Comparison of ENCODE assay signal across 8 cellular contexts in the genomic region with DNA sequence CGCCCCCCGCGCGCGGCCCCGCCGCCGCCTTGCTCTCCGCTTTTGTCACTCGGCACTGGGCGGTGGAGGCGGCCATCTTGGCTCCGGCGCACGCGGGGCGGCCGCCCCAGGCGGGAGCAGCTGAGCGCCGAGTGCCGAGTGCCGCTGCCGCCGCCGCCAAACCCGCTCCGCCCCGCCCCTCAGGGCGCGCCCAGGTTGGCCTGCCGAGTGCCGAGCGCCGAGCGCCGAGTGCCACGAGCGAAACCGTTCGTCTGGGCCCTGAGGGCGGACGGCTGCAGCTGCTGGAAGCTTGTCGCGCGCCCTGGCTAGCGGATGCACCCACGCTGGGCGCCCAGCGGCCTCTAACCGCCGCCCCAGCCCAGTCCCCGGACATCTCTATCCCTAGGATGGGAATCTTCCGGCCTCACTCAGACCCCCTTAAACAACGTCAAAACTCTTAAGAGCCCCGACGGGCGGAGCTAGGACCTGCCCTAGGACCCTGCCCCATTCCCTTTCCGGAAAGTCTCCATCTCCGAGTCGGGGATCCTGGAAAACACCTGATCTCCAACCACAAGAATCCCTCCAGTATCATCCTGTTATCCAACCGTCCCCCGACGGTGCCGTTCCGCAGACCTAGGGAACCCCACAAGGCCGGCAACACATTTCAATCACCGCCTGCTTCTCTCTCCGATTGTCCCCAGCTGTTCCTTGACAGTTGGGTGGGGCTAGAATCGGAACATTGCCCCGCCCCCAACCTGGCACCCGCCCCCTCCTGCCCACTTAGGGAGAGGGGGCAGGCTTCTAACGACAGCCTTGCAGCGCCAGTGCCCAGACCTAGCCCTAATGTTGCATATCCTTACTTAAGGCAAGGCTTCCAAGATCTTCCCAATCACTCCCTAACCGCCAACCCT. TPM values are rescaled to one million over a fixed set of nuclear protein-coding genes. Genes with fewer than 3 reads are reported as not detected.
DNase-seq lines count a peak whose midpoint lies in the region; ATAC-seq and TF ChIP-seq lines count a peak whose summit lies in the region.

No MANE protein-coding gene starts in this region.

- H3K9ac ChIP-seq in subcutaneous abdominal adipose tissue (ENCODE audit: low read length in 5 of 5) = peak overlapping the region in 4 of 5 donors; percentile 70 to 84 (median 82)

- CTCF ChIA-PET in activated naive CD4-positive, alpha-beta T cell treated with anti-CD3 and anti-CD28 coated beads for 36 hours (lab: Charles Lee) = interaction anchor here (0.5 to 1.8 kb wide), 5 partner anchors 14 to 1571 kb away, joined by 3 to 11 read pairs (median 4); partner anchors contain the start of genes AKAP8L and RASAL3

- intact Hi-C loops in activated naive CD4-positive, alpha-beta T cell treated with anti-CD3 and anti-CD28 coated beads for 36 hours (cut with micrococcal nuclease) = loop anchor here (1.0 to 5.0 kb wide), 5 partner anchors 14 to 124 kb away; partner anchors contain the start of gene AKAP8

- 1 to 3% methylated on average over 5 to 11 of the region's 75 CpGs for WGBS in gastroesophageal sphincter (ENCODE audit: low coverage in 1 of 2), 2 donors

- H3K27ac ChIP-seq in gastroesophageal sphincter (peak overlapping the region; percentile 58 to 98 (median 94)), subcutaneous abdominal adipose tissue (ENCODE audit: low read depth, low read length) (peak overlapping the region; percentile 76)

- H3K36me3 ChIP-seq in MG63 (peaks cover 42% of the 10 kb centered on the region), gastroesophageal sphincter (peaks cover 0 to 30% of the 10 kb centered on the region in 2 donors), subcutaneous abdominal adipose tissue (ENCODE audit: control insufficient read depth in 5 of 5, insufficient read depth in 5 of 5, low read length in 5 of 5) (peaks cover 0 to 19% (median 9%) of the 10 kb centered on the region in 5 donors)

- peaks cover 10% of the 10 kb centered on the region for H3K36me3 Mint-ChIP-seq in activated naive CD4-positive, alpha-beta T cell treated with anti-CD3 and anti-CD28 coated beads for 36 hours (ENCODE audit: low read depth)

- H3K4me3 ChIP-seq in MG63 (peak overlapping the region; percentile 55), gastroesophageal sphincter (peak overlapping the region; percentile 35 to 92), subcutaneous abdominal adipose tissue (ENCODE audit: low read depth in 1 of 5, low read length in 5 of 5) (peak overlapping the region; percentile 74 to 89 (median 83))

- peak; percentile 37 to 42 for TF ChIP-seq POLR2A in gastroesophageal sphincter (IDR thresholded peaks at IDR 0.05)

- no peak for TF ChIP-seq EP300 in gastroesophageal sphincter (IDR thresholded peaks at IDR 0.05)

- peak overlapping the region; percentile 95 for H3K4me3 Mint-ChIP-seq in activated naive CD4-positive, alpha-beta T cell treated with anti-CD3 and anti-CD28 coated beads for 36 hours

- ATAC-seq in GM21717 (IDR thresholded peaks at IDR 0.05; ENCODE audit: unreplicated experiment) (peak; percentile 44), gastroesophageal sphincter (peak; percentile 90)

- H3K27ac Mint-ChIP-seq in activated naive CD4-positive, alpha-beta T cell treated with anti-CD3 and anti-CD28 coated beads for 36 hours = peak overlapping the region; percentile 90

- no peaks in the 10 kb centered on the region for H3K9me3 Mint-ChIP-seq in activated naive CD4-positive, alpha-beta T cell treated with anti-CD3 and anti-CD28 coated beads for 36 hours

- H3K9me3 ChIP-seq in MG63 = no peaks in the 10 kb centered on the region
- H3K9me3 ChIP-seq in gastroesophageal sphincter = no peaks in the 10 kb centered on the region
- no peaks in the 10 kb centered on the region for H3K9me3 ChIP-seq in subcutaneous abdominal adipose tissue (ENCODE audit: control insufficient read depth in 5 of 5, low read length in 5 of 5)

- DNase-seq in DMS153 (lab: John Stamatoyannopoulos, UW) = peak; percentile 77
- DNase-seq in MG63 = peak; percentile 99
- DNase-seq in SK-MEL-5 (ENCODE audit: low read depth, low spot score) = peak; percentile 82
- peak; percentile 93 for DNase-seq in activated naive CD4-positive, alpha-beta T cell treated with anti-CD3 and anti-CD28 coated beads for 36 hours
- peak; percentile 55 for DNase-seq in non-pigmented ciliary epithelial cell (ENCODE audit: low read depth)

- no peak for TF ChIP-seq CTCF in gastroesophageal sphincter (IDR thresholded peaks at IDR 0.05)

- in situ Hi-C loops in SK-MEL-5 (cut with HindIII; ENCODE audit: low pct_unique_long_range_greater_than_20kb, low sequenced_read_pairs) = no loop called here

- peaks cover 29% of the 10 kb centered on the region for H3K4me1 Mint-ChIP-seq in activated naive CD4-positive, alpha-beta T cell treated with anti-CD3 and anti-CD28 coated beads for 36 hours (ENCODE audit: low read depth)

- H3K4me1 ChIP-seq in gastroesophageal sphincter = peaks cover 0 to 71% (median 31%) of the 10 kb centered on the region in 3 donors
- peaks cover 13 to 45% (median 41%) of the 10 kb centered on the region in 5 donors for H3K4me1 ChIP-seq in subcutaneous abdominal adipose tissue (ENCODE audit: control insufficient read depth in 5 of 5, insufficient read depth in 5 of 5, low read length in 5 of 5)

- H3K27me3 ChIP-seq in MG63 (no peaks in the 10 kb centered on the region), gastroesophageal sphincter (no peaks in the 10 kb centered on the region), subcutaneous abdominal adipose tissue (ENCODE audit: control insufficient read depth in 5 of 5, insufficient read depth in 4 of 5, low read length in 5 of 5) (no peaks in the 10 kb centered on the region)

- H3K27me3 Mint-ChIP-seq in activated naive CD4-positive, alpha-beta T cell treated with anti-CD3 and anti-CD28 coated beads for 36 hours (ENCODE audit: low read depth) = no peaks in the 10 kb centered on the region

RNA-seq across cellular contexts. Expression of gene AKAP8L, which starts 14.1 kb away (rescaled TPM):
- 83.8 and 108 TPM in 2 replicates for total RNA-seq in MG63 (2014; rRNA removed; shearing (Covaris generic); ENCODE audit: low replicate concordance)
- total RNA-seq in SK-MEL-5 (2014; rRNA removed; shearing (Covaris generic)) = 41.1 and 41.9 TPM in 2 replicates
- 28.5 and 33.8 TPM in 2 replicates for polyA plus RNA-seq in SK-MEL-5 (2015; cell fraction: cytosol; rRNA removed)
- polyA plus RNA-seq in SK-MEL-5 (2015; cell fraction: nucleus; rRNA removed) = 295 and 414 TPM in 2 replicates
- total RNA-seq in activated naive CD4-positive, alpha-beta T cell treated with anti-CD3 and anti-CD28 coated beads for 36 hours = 100 to 1,000 TPM; 127 to 140 TPM
- 100 to 1,000 TPM in 1 of 4 donors, 10 to 100 TPM in 3; 61.3 to 102 (median 70.1) TPM for total RNA-seq in gastroesophageal sphincter

RNA-seq across cellular contexts. Expression of gene WIZ, which starts 16.9 kb away (rescaled TPM):
- 18.0 and 24.3 TPM in 2 replicates for total RNA-seq in MG63 (2014; rRNA removed; shearing (Covaris generic); ENCODE audit: low replicate concordance)
- 3.4 and 3.6 TPM in 2 replicates for total RNA-seq in SK-MEL-5 (2014; rRNA removed; shearing (Covaris generic))
- polyA plus RNA-seq in SK-MEL-5 (2015; cell fraction: cytosol; rRNA removed) = 29.9 and 42.7 TPM in 2 replicates
- 29.9 and 64.8 TPM in 2 replicates for polyA plus RNA-seq in SK-MEL-5 (2015; cell fraction: nucleus; rRNA removed)
- total RNA-seq in activated naive CD4-positive, alpha-beta T cell treated with anti-CD3 and anti-CD28 coated beads for 36 hours = 10 to 100 TPM; 16.5 to 16.7 TPM
- 10 to 100 TPM; 24.4 to 94.6 (median 49.9) TPM for total RNA-seq in gastroesophageal sphincter

RNA-seq across cellular contexts. Expression of gene RASAL3, which starts 31.5 kb away (rescaled TPM):
- 0.25 TPM in 1 of 2 replicates, not detected in the other for total RNA-seq in MG63 (2014; rRNA removed; shearing (Covaris generic); ENCODE audit: low replicate concordance)
- total RNA-seq in SK-MEL-5 (2014; rRNA removed; shearing (Covaris generic)) = not detected in 2 replicates
- not detected in 2 replicates for polyA plus RNA-seq in SK-MEL-5 (2015; cell fraction: cytosol; rRNA removed)
- not detected in 2 replicates for polyA plus RNA-seq in SK-MEL-5 (2015; cell fraction: nucleus; rRNA removed)
- 10 to 100 TPM; 63.2 to 66.2 TPM for total RNA-seq in activated naive CD4-positive, alpha-beta T cell treated with anti-CD3 and anti-CD28 coated beads for 36 hours
- total RNA-seq in gastroesophageal sphincter = 1 to 10 TPM; 1.3 to 3.1 (median 2.1) TPM

RNA-seq across cellular contexts. Expression of gene PGLYRP2, which starts 46.4 kb away (rescaled TPM):
- not detected in 2 replicates for total RNA-seq in MG63 (2014; rRNA removed; shearing (Covaris generic); ENCODE audit: low replicate concordance)
- total RNA-seq in SK-MEL-5 (2014; rRNA removed; shearing (Covaris generic)) = not detected in 2 replicates
- polyA plus RNA-seq in SK-MEL-5 (2015; cell fraction: cytosol; rRNA removed) = not detected in 2 replicates
- not detected in 2 replicates for polyA plus RNA-seq in SK-MEL-5 (2015; cell fraction: nucleus; rRNA removed)
- under 1 TPM; 0.07 TPM for total RNA-seq in activated naive CD4-positive, alpha-beta T cell treated with anti-CD3 and anti-CD28 coated beads for 36 hours
- not detected for total RNA-seq in gastroesophageal sphincter

RNA-seq across cellular contexts. Expression of gene AKAP8, which starts 53.3 kb away (rescaled TPM):
- total RNA-seq in MG63 (2014; rRNA removed; shearing (Covaris generic); ENCODE audit: low replicate concordance) = 29.6 and 30.2 TPM in 2 replicates
- 11.5 and 11.9 TPM in 2 replicates for total RNA-seq in SK-MEL-5 (2014; rRNA removed; shearing (Covaris generic))
- polyA plus RNA-seq in SK-MEL-5 (2015; cell fraction: cytosol; rRNA removed) = 11.7 and 20.3 TPM in 2 replicates
- 32.0 and 44.1 TPM in 2 replicates for polyA plus RNA-seq in SK-MEL-5 (2015; cell fraction: nucleus; rRNA removed)
- total RNA-seq in activated naive CD4-positive, alpha-beta T cell treated with anti-CD3 and anti-CD28 coated beads for 36 hours = 10 to 100 TPM; 27.1 to 30.3 TPM
- 10 to 100 TPM; 21.4 to 34.2 (median 28.0) TPM for total RNA-seq in gastroesophageal sphincter

Comparison
In these comparisons a context has a peak if more than half of its experiments do, and no peak if none do; other contexts are left out.
1. Peak in every context shown above with its lines: DNase-seq, ATAC-seq, H3K4me3 ChIP-seq and H3K27ac ChIP-seq.
2. RNA of gene RASAL3, which starts 31.5 kb away (total RNA-seq): 63.2 to 66.2 TPM in activated naive CD4-positive, alpha-beta T cell treated with anti-CD3 and anti-CD28 coated beads for 36 hours; 1.3 to 3.1 TPM in gastroesophageal sphincter, 0.25 TPM in MG63 and not detected in SK-MEL-5; every median in the first group is over 10 times any median in the second.